In genomic region chr17:80264048-80264792, GRCh38 we compare ENCODE assay signal across 8 cellular contexts. TPM values are rescaled to one million over a fixed set of nuclear protein-coding genes. Genes with fewer than 3 reads are reported as not detected.
DNase-seq lines count a peak whose midpoint lies in the region; ATAC-seq, FAIRE-seq and TF ChIP-seq lines count a peak whose summit lies in the region.

No MANE protein-coding gene starts in this region.

- peak overlapping the region; percentile 98 for H3K27ac Mint-ChIP-seq in activated naive CD4-positive, alpha-beta T cell treated with anti-CD3 and anti-CD28 coated beads, Interleukin-2, amount 50 U/mL, for 24 hours
- peak overlapping the region; percentile 8 to 97 (median 95) for H3K27ac Mint-ChIP-seq in naive B cell

- no peak for DNase-seq in A549 (ENCODE audit: low read depth in 1 of 2, low spot score in 1 of 2)
- DNase-seq in NB4 (ENCODE audit: low read depth) = peak; percentile 60
- peak; percentile 47 for DNase-seq in naive B cell
- DNase-seq in uterus = no peak
- DNase-seq in NCI-H2107 (lab: John Stamatoyannopoulos, UW) = no peak
- no peak for DNase-seq in NCI-H2227 (lab: John Stamatoyannopoulos, UW; ENCODE audit: unreplicated experiment)
- DNase-seq in retina = no peak

- H3K4me1 ChIP-seq in A549 (peaks cover 33% of the 10 kb centered on the region), uterus (peaks cover 0 to 10% of the 10 kb centered on the region in 2 donors)

- H3K4me3 Mint-ChIP-seq in activated naive CD4-positive, alpha-beta T cell treated with anti-CD3 and anti-CD28 coated beads, Interleukin-2, amount 50 U/mL, for 24 hours = peak overlapping the region; percentile 97
- peak overlapping the region; percentile 97 to 99 (median 98) for H3K4me3 Mint-ChIP-seq in naive B cell

- 90% methylated on average over 16 of the region's 16 CpGs for WGBS in A549 (ENCODE audit: missing lambda C conversion rate)

- H3K9me3 Mint-ChIP-seq in activated naive CD4-positive, alpha-beta T cell treated with anti-CD3 and anti-CD28 coated beads, Interleukin-2, amount 50 U/mL, for 24 hours = no peaks in the 10 kb centered on the region
- H3K9me3 Mint-ChIP-seq in naive B cell = no peaks in the 10 kb centered on the region

- H3K9me3 ChIP-seq in A549 = no peaks in the 10 kb centered on the region
- H3K9me3 ChIP-seq in uterus = no peaks in the 10 kb centered on the region

- peaks cover 49% of the 10 kb centered on the region for H3K4me1 Mint-ChIP-seq in activated naive CD4-positive, alpha-beta T cell treated with anti-CD3 and anti-CD28 coated beads, Interleukin-2, amount 50 U/mL, for 24 hours
- peaks cover 36 to 54% (median 46%) of the 10 kb centered on the region in 3 donors for H3K4me1 Mint-ChIP-seq in naive B cell

- CTCF ChIA-PET in A549 (lab: Yijun Ruan, JAX) = interaction anchor here (0.6 to 2.3 kb wide), 4 partner anchors 14 to 177 kb away, joined by 3 to 9 read pairs (median 4); partner anchors contain the start of gene GAA

- H3K27ac ChIP-seq in A549 (peak overlapping the region; percentile 100; a peak in 5 of 6 replicates), uterus (peak overlapping the region; percentile 95 to 98)

- intact Hi-C loops in uterus (cut with DNase I; ENCODE audit: low total_unique reads) = no loop called here

- peak overlapping the region; percentile 85 for H3K4me2 ChIP-seq in A549

- H3K27me3 ChIP-seq in uterus = no peaks in the 10 kb centered on the region

- FAIRE-seq in A549 (lab: Jason Lieb, UNC) = no peak

- no peaks in the 10 kb centered on the region for H3K36me3 ChIP-seq in uterus

- ATAC-seq in A549 = no peak
- peak; percentile 12 for ATAC-seq in naive B cell (ENCODE audit: low read depth in 2 of 2)

- TF ChIP-seq RAD21 in A549 (conservative IDR thresholded peaks at IDR 0.05 in 1 of 2, IDR thresholded peaks at IDR 0.05 in 1 of 2) = no peak

- no peak for TF ChIP-seq CTCF in A549 (IDR thresholded peaks at IDR 0.05)
- no peak for TF ChIP-seq CTCF in NB4 (IDR thresholded peaks at IDR 0.05; ENCODE audit: low read depth, low read length)
- TF ChIP-seq CTCF in uterus (IDR thresholded peaks at IDR 0.05) = no peak

- H3K27me3 Mint-ChIP-seq in activated naive CD4-positive, alpha-beta T cell treated with anti-CD3 and anti-CD28 coated beads, Interleukin-2, amount 50 U/mL, for 24 hours = no peaks in the 10 kb centered on the region
- no peaks in the 10 kb centered on the region for H3K27me3 Mint-ChIP-seq in naive B cell

- no peak overlapping the region for H3K4me3 ChIP-seq in A549
- H3K4me3 ChIP-seq in NB4 (ENCODE audit: low read depth, low read length) = no peak overlapping the region
- H3K4me3 ChIP-seq in uterus = peak overlapping the region; percentile 15 to 36

- no peak for TF ChIP-seq EP300 in A549 (IDR thresholded peaks at IDR 0.05)

- POLR2A ChIA-PET in A549 (lab: Yijun Ruan, JAX) = interaction anchor here (1.3 kb wide), 1 partner anchor 10 kb away, joined by 4 read pairs; no protein-coding TSS in a partner anchor

- peaks cover 5% of the 10 kb centered on the region for H3K36me3 Mint-ChIP-seq in activated naive CD4-positive, alpha-beta T cell treated with anti-CD3 and anti-CD28 coated beads, Interleukin-2, amount 50 U/mL, for 24 hours
- no peaks in the 10 kb centered on the region for H3K36me3 Mint-ChIP-seq in naive B cell

- TF ChIP-seq POLR2A in A549 (IDR thresholded peaks at IDR 0.05; ENCODE audit: low read length) (no peak), NB4 (IDR thresholded peaks at IDR 0.05; ENCODE audit: extremely low read depth, insufficient read length) (no peak), uterus (IDR thresholded peaks at IDR 0.05) (no peak)

TF ChIP-seq in A549, 52 proteins besides CTCF, POLR2A, EP300 and RAD21 (continues in another document):
- TF ChIP-seq HOXB13 (CRISPR knock-in tag; IDR thresholded peaks at IDR 0.05; ENCODE audit: low read depth) (no peak), RNF2 (IDR thresholded peaks at IDR 0.05; ENCODE audit: borderline replicate concordance, low read depth) (no peak), RCOR1 (IDR thresholded peaks at IDR 0.05; ENCODE audit: low read depth, low read length) (no peak), ZFP36 (IDR thresholded peaks at IDR 0.05; ENCODE audit: borderline replicate concordance, partially characterized antibody) (no peak), EHMT2 (IDR thresholded peaks at IDR 0.05; ENCODE audit: low read depth) (no peak), JUNB (IDR thresholded peaks at IDR 0.05) (no peak), HOXB5 (CRISPR knock-in tag; IDR thresholded peaks at IDR 0.05) (no peak), ZNF302 (CRISPR knock-in tag; IDR thresholded peaks at IDR 0.05) (no peak), HMGXB4 (CRISPR knock-in tag; IDR thresholded peaks at IDR 0.05; ENCODE audit: borderline replicate concordance) (no peak), NPAS2 (CRISPR knock-in tag; IDR thresholded peaks at IDR 0.05; ENCODE audit: borderline replicate concordance) (no peak), FOXS1 (CRISPR knock-in tag; IDR thresholded peaks at IDR 0.05) (no peak), HES2 (IDR thresholded peaks at IDR 0.05) (no peak), ESRRA (IDR thresholded peaks at IDR 0.05; ENCODE audit: borderline replicate concordance, low read length) (no peak), SMC3 (IDR thresholded peaks at IDR 0.05) (no peak)
- TF ChIP-seq, protein P1, sequence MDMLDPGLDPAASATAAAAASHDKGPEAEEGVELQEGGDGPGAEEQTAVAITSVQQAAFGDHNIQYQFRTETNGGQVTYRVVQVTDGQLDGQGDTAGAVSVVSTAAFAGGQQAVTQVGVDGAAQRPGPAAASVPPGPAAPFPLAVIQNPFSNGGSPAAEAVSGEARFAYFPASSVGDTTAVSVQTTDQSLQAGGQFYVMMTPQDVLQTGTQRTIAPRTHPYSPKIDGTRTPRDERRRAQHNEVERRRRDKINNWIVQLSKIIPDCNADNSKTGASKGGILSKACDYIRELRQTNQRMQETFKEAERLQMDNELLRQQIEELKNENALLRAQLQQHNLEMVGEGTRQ (IDR thresholded peaks at IDR 0.05) = no peak
- TF ChIP-seq, protein P2, sequence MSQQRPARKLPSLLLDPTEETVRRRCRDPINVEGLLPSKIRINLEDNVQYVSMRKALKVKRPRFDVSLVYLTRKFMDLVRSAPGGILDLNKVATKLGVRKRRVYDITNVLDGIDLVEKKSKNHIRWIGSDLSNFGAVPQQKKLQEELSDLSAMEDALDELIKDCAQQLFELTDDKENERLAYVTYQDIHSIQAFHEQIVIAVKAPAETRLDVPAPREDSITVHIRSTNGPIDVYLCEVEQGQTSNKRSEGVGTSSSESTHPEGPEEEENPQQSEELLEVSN (IDR thresholded peaks at IDR 0.05; ENCODE audit: borderline replicate concordance, low read depth) = no peak
- TF ChIP-seq, protein P3, sequence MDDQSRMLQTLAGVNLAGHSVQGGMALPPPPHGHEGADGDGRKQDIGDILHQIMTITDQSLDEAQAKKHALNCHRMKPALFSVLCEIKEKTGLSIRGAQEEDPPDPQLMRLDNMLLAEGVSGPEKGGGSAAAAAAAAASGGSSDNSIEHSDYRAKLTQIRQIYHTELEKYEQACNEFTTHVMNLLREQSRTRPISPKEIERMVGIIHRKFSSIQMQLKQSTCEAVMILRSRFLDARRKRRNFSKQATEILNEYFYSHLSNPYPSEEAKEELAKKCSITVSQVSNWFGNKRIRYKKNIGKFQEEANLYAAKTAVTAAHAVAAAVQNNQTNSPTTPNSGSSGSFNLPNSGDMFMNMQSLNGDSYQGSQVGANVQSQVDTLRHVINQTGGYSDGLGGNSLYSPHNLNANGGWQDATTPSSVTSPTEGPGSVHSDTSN (IDR thresholded peaks at IDR 0.05) = no peak

RNA-seq across cellular contexts. Expression of gene RNF213, which starts 3.6 kb away (rescaled TPM):
- polyA plus RNA-seq in A549 (2011; rRNA removed) (127 and 182 TPM in 2 replicates), A549 (2017; fragmentation: RNase III; extraction: RNeasy Plus Mini Kit Qiagen cat#74134 plus additional on column Dnase treatment) (55.6 to 61.6 TPM (median 59.1 TPM) in 3 replicates), naive B cell (ENCODE audit: low read depth in 6 of 6) (10 to 100 TPM in 5 of 6 donors, 1 to 10 TPM in 1; 9.2 to 34.7 (median 18.3) TPM)
- 64.8 and 76.2 TPM in 2 replicates for polyA plus RNA-seq in A549 (2012; cell fraction: cytosol; rRNA removed)
- polyA plus RNA-seq in A549 (2012; cell fraction: nucleus; rRNA removed) = 268 and 329 TPM in 2 replicates
- polyA minus RNA-seq in A549 (2011; rRNA and poly(A)+ RNA removed) = 331 and 462 TPM in 2 replicates
- 100 to 1,000 TPM in 3 of 4 donors, 10 to 100 TPM in 1; 90.5 to 186 (median 142) TPM for total RNA-seq in uterus

RNA-seq across cellular contexts. Expression of gene SLC26A11, which starts 44.0 kb away (rescaled TPM):
- polyA plus RNA-seq in A549 (2011; rRNA removed) = 8.3 and 9.5 TPM in 2 replicates
- polyA plus RNA-seq in A549 (2012; cell fraction: cytosol; rRNA removed) = 13.7 and 22.6 TPM in 2 replicates
- polyA plus RNA-seq in A549 (2012; cell fraction: nucleus; rRNA removed) = 75.4 and 89.8 TPM in 2 replicates
- 9.1 to 13.7 TPM (median 13.1 TPM) in 3 replicates for polyA plus RNA-seq in A549 (2017; fragmentation: RNase III; extraction: RNeasy Plus Mini Kit Qiagen cat#74134 plus additional on column Dnase treatment)
- polyA minus RNA-seq in A549 (2011; rRNA and poly(A)+ RNA removed) = 6.9 and 12.4 TPM in 2 replicates
- 1 to 10 TPM; 1.6 to 9.5 (median 7.4) TPM for polyA plus RNA-seq in naive B cell (ENCODE audit: low read depth in 6 of 6)
- total RNA-seq in uterus = 10 to 100 TPM in 3 of 4 donors, 1 to 10 TPM in 1; 10.0 to 38.7 (median 16.0) TPM

RNA-seq across cellular contexts. Expression of gene SGSH, which starts 44.1 kb away (rescaled TPM):
- 14.1 and 14.5 TPM in 2 replicates for polyA plus RNA-seq in A549 (2011; rRNA removed)
- 25.4 and 26.4 TPM in 2 replicates for polyA plus RNA-seq in A549 (2012; cell fraction: cytosol; rRNA removed)
- 118 and 137 TPM in 2 replicates for polyA plus RNA-seq in A549 (2012; cell fraction: nucleus; rRNA removed)
- 24.0 to 26.2 TPM (median 24.7 TPM) in 3 replicates for polyA plus RNA-seq in A549 (2017; fragmentation: RNase III; extraction: RNeasy Plus Mini Kit Qiagen cat#74134 plus additional on column Dnase treatment)
- polyA minus RNA-seq in A549 (2011; rRNA and poly(A)+ RNA removed) = 9.2 and 12.4 TPM in 2 replicates
- polyA plus RNA-seq in naive B cell (ENCODE audit: low read depth in 6 of 6) = 10 to 100 TPM; 12.3 to 38.5 (median 22.4) TPM
- total RNA-seq in uterus = 10 to 100 TPM; 14.4 to 39.7 (median 38.4) TPM

Comparison
In these comparisons a context has a peak if more than half of its experiments do, and no peak if none do; other contexts are left out.
1. ATAC-seq: peak in naive B cell (2 of 2); none in A549 (0 of 2).
2. DNase-seq: peak in NB4 (single experiment) and naive B cell (single experiment); none in A549 (0 of 2), uterus (0 of 2), NCI-H2107 (single experiment), NCI-H2227 (single experiment) and retina (single experiment).
3. H3K4me3 ChIP-seq: peak in uterus (2 of 2); none in A549 (single experiment) and NB4 (single experiment).